In genomic region chr1:26787706-26788514, GRCh38 we compare ENCODE assay signal across 8 cellular contexts. TPM values are rescaled to one million over a fixed set of nuclear protein-coding genes. Genes with fewer than 3 reads are reported as not detected.
A peak's percentile ranks its signal among the peaks of the same experiment; 100 is the strongest.
DNase-seq lines count a peak whose midpoint lies in the region; ATAC-seq and TF ChIP-seq lines count a peak whose summit lies in the region.

PIGV (plus strand) TSS chr1:26787950; CDS start chr1:26790816, 2,866 bp downstream.

- TF ChIP-seq CTCF in Calu3 (IDR thresholded peaks at IDR 0.05; ENCODE audit: unreplicated experiment) (no peak), OCI-LY1 (IDR thresholded peaks at IDR 0.05; ENCODE audit: low read length) (no peak), epithelial cell of esophagus (IDR thresholded peaks at IDR 0.05; ENCODE audit: insufficient read depth, low read depth, low read length, missing control alignments) (no peak)

- H3K4me3 Mint-ChIP-seq in Calu3 (ENCODE audit: low read depth, unreplicated experiment) = peak within 1 kb of the TSS; percentile 90

- intact Hi-C loops in Calu3 (cut with micrococcal nuclease; ENCODE audit: unreplicated experiment) = loop anchor here (2.0 kb wide), 1 partner anchor 83 kb away; no protein-coding TSS in a partner anchor

- peak within 1 kb of the TSS; percentile 93 for H3K27ac Mint-ChIP-seq in Calu3 (ENCODE audit: unreplicated experiment)

- H3K27ac ChIP-seq in HUES64 (ENCODE audit: low read depth, low read length) (peak within 1 kb of the TSS; percentile 97), OCI-LY1 (ENCODE audit: low read depth, low read length, poor library complexity, severe bottlenecking) (peak within 1 kb of the TSS; percentile 96)

- H3K4me2 ChIP-seq in OCI-LY1 (ENCODE audit: low read length) = peak within 1 kb of the TSS; percentile 82

- peaks cover 39% of the 10 kb centered on the region for H3K4me1 Mint-ChIP-seq in Calu3 (ENCODE audit: low read depth, unreplicated experiment)

- H3K4me3 ChIP-seq in HUES64 (ENCODE audit: low read length) = peak within 1 kb of the TSS; percentile 83
- peak within 1 kb of the TSS; percentile 79 for H3K4me3 ChIP-seq in OCI-LY1 (ENCODE audit: low read depth, low read length, poor library complexity, severe bottlenecking)
- peak within 1 kb of the TSS; percentile 92 for H3K4me3 ChIP-seq in epithelial cell of esophagus (ENCODE audit: low read length)

- H3K9me3 Mint-ChIP-seq in Calu3 (ENCODE audit: low read depth, unreplicated experiment) = no peaks in the 10 kb centered on the region

- WGBS in HUES64 = 1% methylated on average over 63 of the region's 63 CpGs

- no peaks in the 10 kb centered on the region for H3K27me3 Mint-ChIP-seq in Calu3 (ENCODE audit: unreplicated experiment)

- H3F3A ChIP-seq in OCI-LY1 (ENCODE audit: insufficient read depth, low read length) = peaks cover 7% of the 10 kb centered on the region; the same call in 1 of the 2 replicates

- DNase-seq in Calu3 = peak; percentile 85
- peak; percentile 96 for DNase-seq in activated CD8-positive, alpha-beta memory T cell treated with anti-CD3 and anti-CD28 coated beads, Interleukin-2, amount 50 U/mL, for 48 hours
- peak; percentile 80 for DNase-seq in epithelial cell of esophagus (ENCODE audit: low read depth)
- DNase-seq in mucosa of gallbladder (ENCODE audit: low spot score) = peak; percentile 85
- peak; percentile 68 to 71 for DNase-seq in stimulated activated CD8-positive, alpha-beta memory T cell treated with anti-CD3 and anti-CD28 coated beads, Interleukin-4, amount 100 ng/mL, for 4 hours (ENCODE audit: low read depth in 2 of 2, low spot score in 1 of 2)

- CTCF ChIA-PET in Calu3 (lab: Charles Lee) = interaction anchor here (1.3 to 2.6 kb wide), 6 partner anchors 14 to 186 kb away, joined by 3 to 23 read pairs (median 8); no protein-coding TSS in a partner anchor

- H3K9me3 ChIP-seq in HUES64 (ENCODE audit: insufficient read depth, low read depth, low read length) = no peaks in the 10 kb centered on the region
- no peaks in the 10 kb centered on the region for H3K9me3 ChIP-seq in OCI-LY1 (ENCODE audit: low read length)

- H3K9ac ChIP-seq in HUES64 (ENCODE audit: low read depth, low read length) = peak within 1 kb of the TSS; percentile 93
- peak within 1 kb of the TSS; percentile 97 for H3K9ac ChIP-seq in OCI-LY1 (ENCODE audit: low read length)

- H4K20me1 ChIP-seq in OCI-LY1 (ENCODE audit: insufficient read depth, low read length) = no peaks in the 10 kb centered on the region

- no peaks in the 10 kb centered on the region for H3K79me2 ChIP-seq in OCI-LY1 (ENCODE audit: insufficient read depth, low read length)

- ATAC-seq in GM21390 (IDR thresholded peaks at IDR 0.05; ENCODE audit: unreplicated experiment) = peak; percentile 60

- no peaks in the 10 kb centered on the region for H3K9me2 ChIP-seq in OCI-LY1 (ENCODE audit: low read depth, low read length)

- TSS peak; percentile 28 for BruUV-seq in Calu3 (replicated peaks; lab: Mats Ljungman, UMichigan)

- H3K27me3 ChIP-seq in HUES64 (ENCODE audit: insufficient read depth, low read length) (no peaks in the 10 kb centered on the region), OCI-LY1 (ENCODE audit: insufficient read depth, low read length) (no peaks in the 10 kb centered on the region)

- H3K4me1 ChIP-seq in HUES64 (ENCODE audit: insufficient read depth, low read length) = peaks cover 38% of the 10 kb centered on the region
- peaks cover 56% of the 10 kb centered on the region for H3K4me1 ChIP-seq in OCI-LY1 (ENCODE audit: insufficient read depth, low read length, severe bottlenecking)

- H3K36me3 Mint-ChIP-seq in Calu3 (ENCODE audit: insufficient read depth, unreplicated experiment) = peaks cover 37% of the 10 kb centered on the region

- H2AFZ ChIP-seq in OCI-LY1 (ENCODE audit: low read length) = no peak within 1 kb of the TSS

- H3K36me3 ChIP-seq in HUES64 (ENCODE audit: insufficient read depth, low read length) (peaks cover 7% of the 10 kb centered on the region), OCI-LY1 (ENCODE audit: insufficient read depth, low read length) (peaks cover 9% of the 10 kb centered on the region; the same call in 1 of the 2 replicates)

RNA-seq across cellular contexts. Expression of gene PIGV, which starts in this region (rescaled TPM):
- 9.9 and 11.9 TPM in 2 replicates for total RNA-seq in Calu3 (2022)
- 5.0 TPM for polyA plus RNA-seq in HUES64 (2013, experiment 1 of 2)
- 8.6 TPM for polyA plus RNA-seq in HUES64 (2013, experiment 2 of 2)
- 19.3 TPM for total RNA-seq in mucosa of gallbladder

Comparison
In these comparisons a context has a peak if more than half of its experiments do, and no peak if none do; other contexts are left out.
1. Peak in every context shown above with its lines: DNase-seq, ATAC-seq, H3K4me3 ChIP-seq and H3K27ac ChIP-seq.